Comparison of ENCODE assay signal across 29 cellular contexts in genomic region chr16:67213197-67214019, GRCh38. TPM values are rescaled to one million over a fixed set of nuclear protein-coding genes. Genes with fewer than 3 reads are reported as not detected.
"Had no signal": no experiment of that assay in that cellular context is flagged by ENCODE, and none has a peak within 500 bp of the region (broad histone marks: within the 10 kb centered on the region; RNA-seq: fewer than 3 reads in every experiment).

No MANE protein-coding gene starts in this region.

- H3K4me3 ChIP-seq: ascending aorta, heart right ventricle, ovary, right atrium auricular region, spleen, testis, transverse colon had no signal

- H3K9me3 ChIP-seq: ascending aorta, heart right ventricle, ovary, right atrium auricular region, spleen, testis, transverse colon had no signal

- H3K4me1 ChIP-seq: ascending aorta, testis, transverse colon had no signal

- FAIRE-seq: TTC549, urothelium cell line had no signal

- H3K27me3 ChIP-seq: ascending aorta, brain microvascular endothelial cell, heart right ventricle, ovary, right atrium auricular region, spleen, testis, transverse colon had no signal

- H3K27ac ChIP-seq: ascending aorta, brain microvascular endothelial cell, heart right ventricle, ovary, right atrium auricular region, spleen, testis, transverse colon, WERI-Rb-1 had no signal

- DNase-seq: activated CD4-positive, alpha-beta memory T cell treated with anti-CD3 and anti-CD28 coated beads for 36 hours; activated CD4-positive, alpha-beta T cell treated with anti-CD3 and anti-CD28 coated beads for 48 hours; activated CD8-positive, alpha-beta memory T cell treated with anti-CD3 and anti-CD28 coated beads, Interleukin-2, amount 50 U/mL, for 4 hours; activated gamma-delta T cell; activated naive CD4-positive, alpha-beta T cell treated with anti-CD3 and anti-CD28 coated beads, Interleukin-2, amount 10 ng/mL, durations not matched to agents 7 days and 5 days; activated naive CD8-positive, alpha-beta T cell treated with anti-CD3 and anti-CD28 coated beads, Interleukin-2, amount 10 ng/mL, durations not matched to agents 7 days and 5 days; activated T-cell treated with anti-CD3 and anti-CD28 coated beads, Interleukin-2, amount 50 U/mL, for 1 hour; brain microvascular endothelial cell; caudate nucleus; cortex of kidney; effector memory CD8-positive, alpha-beta T cell; foreskin fibroblast; heart right ventricle; left ventricle myocardium superior; naive thymus-derived CD4-positive, alpha-beta T cell; spleen; stimulated activated CD4-positive, alpha-beta T cell treated with anti-CD3 and anti-CD28 coated beads, Interleukin-2, amount 100 ng/mL, for 48 hours; stimulated activated naive CD4-positive, alpha-beta T cell treated with Interleukin-2 at 50 U/mL for 16 hours; T-helper 9 cell; testis; transverse colon; WERI-Rb-1 had no signal

- ATAC-seq: activated CD4-positive, CD25-positive, alpha-beta regulatory T cell treated with anti-CD3 and anti-CD28 coated beads, Interleukin-2, amount 50 U/mL, for 24 hours; effector memory CD8-positive, alpha-beta T cell; heart right ventricle; left ventricle myocardium superior; naive thymus-derived CD4-positive, alpha-beta T cell had no signal

- H3K36me3 ChIP-seq: brain microvascular endothelial cell, ovary, right atrium auricular region, transverse colon, WERI-Rb-1 had no signal

RNA-seq across cellular contexts. Expression of gene ELMO3, which starts 14.5 kb away (rescaled TPM):
- total RNA-seq: ascending aorta had no signal

RNA-seq across cellular contexts. Expression of gene EXOC3L1, which starts 23.5 kb away (rescaled TPM):
- total RNA-seq: activated CD4-positive, alpha-beta memory T cell treated with anti-CD3 and anti-CD28 coated beads for 36 hours; activated naive CD8-positive, alpha-beta T cell treated with anti-CD3 and anti-CD28 coated beads, Interleukin-2, amount 10 ng/mL, durations not matched to agents 7 days and 5 days; chondrocyte had no signal
- polyA plus RNA-seq: naive thymus-derived CD4-positive, alpha-beta T cell had no signal
